28 cellular contexts compared by ENCODE assay signal in the genomic region with DNA sequence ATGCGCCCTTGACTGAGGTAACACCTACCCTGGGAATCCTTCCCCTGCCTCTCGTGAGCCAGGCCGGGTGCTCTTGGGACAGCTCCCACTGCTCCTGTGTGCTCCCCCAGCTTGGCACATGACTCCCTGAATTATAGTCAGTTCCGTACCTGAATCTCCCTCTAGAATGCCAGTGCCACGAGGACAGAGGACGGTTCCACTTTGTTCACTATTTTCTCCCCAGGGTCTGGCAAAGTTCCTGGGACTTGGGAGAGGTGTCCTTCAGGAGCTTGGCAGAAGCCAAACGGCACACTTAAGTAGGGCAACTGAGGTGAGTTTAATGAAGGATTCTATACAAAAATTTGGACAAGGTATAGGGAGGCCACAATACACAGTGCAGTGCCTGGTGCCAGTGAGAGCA. TPM values are rescaled to one million over a fixed set of nuclear protein-coding genes. Genes with fewer than 3 reads are reported as not detected.
DNase-seq lines count a peak whose midpoint lies in the region; ATAC-seq and TF ChIP-seq lines count a peak whose summit lies in the region.
"Had no signal": no experiment of that assay in that cellular context is flagged by ENCODE, and none has a peak within 500 bp of the region (broad histone marks: within the 10 kb centered on the region; RNA-seq: fewer than 3 reads in every experiment).

No MANE protein-coding gene starts in this region.

- intact Hi-C loops in Calu3 (cut with micrococcal nuclease; ENCODE audit: unreplicated experiment): no loop called here

- no peak overlapping the region for H3K4me3 Mint-ChIP-seq in activated naive CD8-positive, alpha-beta T cell treated with anti-CD3 and anti-CD28 coated beads, Interleukin-2, amount 10 ng/mL, durations not matched to agents 7 days and 5 days
- no peak overlapping the region for H3K4me3 Mint-ChIP-seq in activated naive CD8-positive, alpha-beta T cell treated with anti-CD3 and anti-CD28 coated beads for 36 hours
- no peak overlapping the region for H3K4me3 Mint-ChIP-seq in Calu3 (ENCODE audit: low read depth, unreplicated experiment)
- H3K4me3 Mint-ChIP-seq: CD4-positive, CD25-positive, alpha-beta regulatory T cell; GM23338; HFFc6 had no signal

- BruUV-seq in Calu3 (replicated peaks; lab: Mats Ljungman, UMichigan): no TSS peak

- H3K27ac ChIP-seq in neutrophil: peak overlapping the region; percentile 79
- H3K27ac ChIP-seq: Peyer's patch had no signal

- H3K36me3 ChIP-seq in neutrophil: no peaks in the 10 kb centered on the region
- H3K36me3 ChIP-seq: HAP-1, Peyer's patch had no signal

- H3K4me3 ChIP-seq in neutrophil (ENCODE audit: low read depth in 1 of 2, low read length in 1 of 2): no peak overlapping the region
- H3K4me3 ChIP-seq: GM23338, HAP-1, K562, Peyer's patch had no signal

- H3K4me1 ChIP-seq in neutrophil (ENCODE audit: control insufficient read depth in 1 of 2, insufficient read depth in 1 of 2, low read depth in 1 of 2, low read length in 1 of 2): peaks cover 42% of the 10 kb centered on the region in 2 experiments
- H3K4me1 ChIP-seq: HAP-1, Peyer's patch had no signal

- CTCF ChIA-PET in Calu3 (lab: Charles Lee): no interaction called here

- DNase-seq in activated naive CD8-positive, alpha-beta T cell treated with anti-CD3 and anti-CD28 coated beads, Interleukin-2, amount 10 ng/mL, durations not matched to agents 7 days and 5 days: no peak
- DNase-seq in activated naive CD8-positive, alpha-beta T cell treated with anti-CD3 and anti-CD28 coated beads for 36 hours: no peak
- peak; percentile 60 for DNase-seq in G401 (ENCODE audit: low spot score)
- peak; percentile 38 for DNase-seq in cerebellar cortex (ENCODE audit: low spot score)
- no peak for DNase-seq in NCI-H748 (lab: John Stamatoyannopoulos, UW; ENCODE audit: unreplicated experiment)
- DNase-seq in Calu3: no peak
- DNase-seq in NOMO-1 (lab: John Stamatoyannopoulos, UW; ENCODE audit: unreplicated experiment in 2 of 2): no peak
- DNase-seq: CD4-positive, CD25-positive, alpha-beta regulatory T cell; HFFc6; Kasumi-1; MV-4-11; NCI-H1105; NCI-H1436 treated with DMSO at 0.1 percent for 48 hours; NCI-H187 treated with DMSO at 0.1 percent for 48 hours; NCI-H2171 treated with DMSO at 0.1 percent for 48 hours; NCI-H345; NCI-H510A treated with DMSO at 0.1 percent for 48 hours; NCI-H774; NK-92 treated with Interleukin-12 subunit alpha and Interleukin-12 subunit beta, amount 100 ng/mL, for 24 hours had no signal

- in situ Hi-C loops in G401 (cut with HindIII; ENCODE audit: low sequenced_read_pairs): no loop called here

- POLR2A ChIA-PET in activated naive CD8-positive, alpha-beta T cell treated with anti-CD3 and anti-CD28 coated beads, Interleukin-2, amount 10 ng/mL, durations not matched to agents 7 days and 5 days (lab: Charles Lee): interaction anchor here (1.2 kb wide), 1 partner anchor 10 kb away, joined by 4 read pairs; a partner anchor contains a TSS

- H3K27me3 ChIP-seq in neutrophil: no peaks in the 10 kb centered on the region
- H3K27me3 ChIP-seq: Peyer's patch had no signal

- H3K9me3 ChIP-seq in neutrophil: no peaks in the 10 kb centered on the region
- H3K9me3 ChIP-seq: HAP-1, Peyer's patch had no signal

- TF ChIP-seq CTCF in neutrophil (IDR thresholded peaks at IDR 0.05) (no peak), Calu3 (IDR thresholded peaks at IDR 0.05; ENCODE audit: unreplicated experiment) (no peak)

- H3K9me3 Mint-ChIP-seq in activated naive CD8-positive, alpha-beta T cell treated with anti-CD3 and anti-CD28 coated beads, Interleukin-2, amount 10 ng/mL, durations not matched to agents 7 days and 5 days: peaks cover 3% of the 10 kb centered on the region
- H3K9me3 Mint-ChIP-seq in activated naive CD8-positive, alpha-beta T cell treated with anti-CD3 and anti-CD28 coated beads for 36 hours: no peaks in the 10 kb centered on the region
- no peaks in the 10 kb centered on the region for H3K9me3 Mint-ChIP-seq in Calu3 (ENCODE audit: low read depth, unreplicated experiment)
- H3K9me3 Mint-ChIP-seq: CD4-positive, CD25-positive, alpha-beta regulatory T cell; GM23338; HFFc6 had no signal

- H3K27me3 Mint-ChIP-seq in activated naive CD8-positive, alpha-beta T cell treated with anti-CD3 and anti-CD28 coated beads, Interleukin-2, amount 10 ng/mL, durations not matched to agents 7 days and 5 days: peaks cover 6% of the 10 kb centered on the region
- no peaks in the 10 kb centered on the region for H3K27me3 Mint-ChIP-seq in activated naive CD8-positive, alpha-beta T cell treated with anti-CD3 and anti-CD28 coated beads for 36 hours
- peaks cover 15% of the 10 kb centered on the region for H3K27me3 Mint-ChIP-seq in Calu3 (ENCODE audit: unreplicated experiment)

- ATAC-seq in activated naive CD8-positive, alpha-beta T cell treated with anti-CD3 and anti-CD28 coated beads, Interleukin-2, amount 10 ng/mL, durations not matched to agents 7 days and 5 days (ENCODE audit: low read depth): no peak
- ATAC-seq: GM23338, K562, SK-N-SH treated with all-trans-retinoic acid at 6 μM for 48 hours had no signal

- peaks cover 25% of the 10 kb centered on the region for H3K4me1 Mint-ChIP-seq in activated naive CD8-positive, alpha-beta T cell treated with anti-CD3 and anti-CD28 coated beads, Interleukin-2, amount 10 ng/mL, durations not matched to agents 7 days and 5 days
- H3K4me1 Mint-ChIP-seq in activated naive CD8-positive, alpha-beta T cell treated with anti-CD3 and anti-CD28 coated beads for 36 hours: peaks cover 4% of the 10 kb centered on the region
- H3K4me1 Mint-ChIP-seq in Calu3 (ENCODE audit: low read depth, unreplicated experiment): peaks cover 8% of the 10 kb centered on the region

- peak overlapping the region; percentile 52 for H3K27ac Mint-ChIP-seq in activated naive CD8-positive, alpha-beta T cell treated with anti-CD3 and anti-CD28 coated beads, Interleukin-2, amount 10 ng/mL, durations not matched to agents 7 days and 5 days
- H3K27ac Mint-ChIP-seq in activated naive CD8-positive, alpha-beta T cell treated with anti-CD3 and anti-CD28 coated beads for 36 hours: no peak overlapping the region
- H3K27ac Mint-ChIP-seq in Calu3 (ENCODE audit: unreplicated experiment): no peak overlapping the region
- H3K27ac Mint-ChIP-seq: GM23338, HFFc6 had no signal

- peaks cover 2% of the 10 kb centered on the region for H3K36me3 Mint-ChIP-seq in activated naive CD8-positive, alpha-beta T cell treated with anti-CD3 and anti-CD28 coated beads, Interleukin-2, amount 10 ng/mL, durations not matched to agents 7 days and 5 days
- no peaks in the 10 kb centered on the region for H3K36me3 Mint-ChIP-seq in activated naive CD8-positive, alpha-beta T cell treated with anti-CD3 and anti-CD28 coated beads for 36 hours
- H3K36me3 Mint-ChIP-seq in Calu3 (ENCODE audit: insufficient read depth, unreplicated experiment): no peaks in the 10 kb centered on the region
- H3K36me3 Mint-ChIP-seq: CD4-positive, CD25-positive, alpha-beta regulatory T cell had no signal

RNA-seq across cellular contexts. Expression of a gene that starts 9.9 kb away (rescaled TPM):
- total RNA-seq in activated naive CD8-positive, alpha-beta T cell treated with anti-CD3 and anti-CD28 coated beads, Interleukin-2, amount 10 ng/mL, durations not matched to agents 7 days and 5 days: 10 to 100 TPM; 13.5 to 14.4 TPM
- total RNA-seq in activated naive CD8-positive, alpha-beta T cell treated with anti-CD3 and anti-CD28 coated beads for 36 hours: 1 to 10 TPM; 3.1 to 3.4 TPM
- total RNA-seq in G401 (2014; rRNA removed; shearing (Covaris generic)): 0.98 and 3.2 TPM in 2 replicates
- 0.54 TPM in 1 of 2 replicates, not detected in the other for total RNA-seq in Calu3 (2022)
- total RNA-seq: A172, GM23338 had no signal

RNA-seq across cellular contexts. Expression of a gene that starts 26.4 kb away (rescaled TPM):
- total RNA-seq in activated naive CD8-positive, alpha-beta T cell treated with anti-CD3 and anti-CD28 coated beads, Interleukin-2, amount 10 ng/mL, durations not matched to agents 7 days and 5 days: 10 to 100 TPM; 39.6 to 44.3 TPM
- under 1 TPM; 0.08 to 0.21 TPM for total RNA-seq in activated naive CD8-positive, alpha-beta T cell treated with anti-CD3 and anti-CD28 coated beads for 36 hours
- 0.20 and 0.31 TPM in 2 replicates for total RNA-seq in G401 (2014; rRNA removed; shearing (Covaris generic))
- total RNA-seq in Calu3 (2022): not detected in 2 replicates
- total RNA-seq: A172, Daoy, GM23338, HFFc6, K562, M059J had no signal

RNA-seq across cellular contexts. Expression of a gene that starts 43.2 kb away (rescaled TPM):
- total RNA-seq in activated naive CD8-positive, alpha-beta T cell treated with anti-CD3 and anti-CD28 coated beads, Interleukin-2, amount 10 ng/mL, durations not matched to agents 7 days and 5 days: 10 to 100 TPM; 52.5 to 53.0 TPM
- under 1 TPM in 1 of 2 experiments, not detected in 1; 0.16 TPM for total RNA-seq in activated naive CD8-positive, alpha-beta T cell treated with anti-CD3 and anti-CD28 coated beads for 36 hours
- total RNA-seq in G401 (2014; rRNA removed; shearing (Covaris generic)): not detected in 2 replicates
- total RNA-seq in Calu3 (2022): not detected in 2 replicates
- total RNA-seq: A172, Daoy, GM23338, HFFc6, K562 had no signal

Comparison
In these comparisons a context has a peak if more than half of its experiments do, and no peak if none do; other contexts are left out.
1. RNA of a gene that starts 26.4 kb away (total RNA-seq): 39.6 to 44.3 TPM in activated naive CD8-positive, alpha-beta T cell treated with anti-CD3 and anti-CD28 coated beads, Interleukin-2, amount 10 ng/mL, durations not matched to agents 7 days and 5 days; 0.08 to 0.21 TPM in activated naive CD8-positive, alpha-beta T cell treated with anti-CD3 and anti-CD28 coated beads for 36 hours, 0.20 to 0.31 TPM in G401 and not detected in Calu3; every median in the first group is over 10 times any median in the second.
2. DNase-seq: peak in G401 (single experiment) and cerebellar cortex (single experiment); none in activated naive CD8-positive, alpha-beta T cell treated with anti-CD3 and anti-CD28 coated beads, Interleukin-2, amount 10 ng/mL, durations not matched to agents 7 days and 5 days (single experiment), activated naive CD8-positive, alpha-beta T cell treated with anti-CD3 and anti-CD28 coated beads for 36 hours (single experiment), NCI-H748 (single experiment), Calu3 (single experiment) and NOMO-1 (0 of 2).